ENCODE assay signal across 10 cellular contexts in the genomic region with DNA sequence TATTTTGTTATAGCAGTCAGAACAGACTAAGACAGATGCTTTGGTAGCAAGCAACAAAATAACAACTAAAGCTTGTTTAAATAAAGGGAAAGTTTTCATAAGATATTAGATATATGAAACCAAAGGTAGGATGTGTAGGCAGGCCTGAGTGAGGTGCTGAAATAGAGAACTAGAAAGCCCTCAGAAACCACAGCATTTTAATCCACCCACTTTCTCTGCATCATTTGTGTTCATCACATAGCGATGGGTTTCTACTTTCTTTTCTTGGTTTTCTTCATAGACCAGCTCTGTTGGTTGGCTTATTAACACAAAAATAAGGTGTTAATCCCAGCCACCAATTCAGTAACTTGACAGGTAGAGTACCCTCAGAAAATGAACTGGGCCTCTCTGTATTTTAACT. TPM values are rescaled to one million over a fixed set of nuclear protein-coding genes. Genes with fewer than 3 reads are reported as not detected.
DNase-seq lines count a peak whose midpoint lies in the region; ATAC-seq, FAIRE-seq and TF ChIP-seq lines count a peak whose summit lies in the region.
"Had no signal": no experiment of that assay in that cellular context is flagged by ENCODE, and none has a peak within 500 bp of the region (broad histone marks: within the 10 kb centered on the region; RNA-seq: fewer than 3 reads in every experiment).

No MANE protein-coding gene starts in this region.

- DNase-seq in GM12892 (ENCODE audit: insufficient read length), result no peak
- no peak for DNase-seq in SKM-1 treated with dmso at 0.1 percent for 144 hours (lab: John Stamatoyannopoulos, UW; ENCODE audit: unreplicated experiment)
- DNase-seq in DMS53 treated with DMSO at 0.1 percent for 48 hours (lab: John Stamatoyannopoulos, UW; ENCODE audit: unreplicated experiment), result no peak
- no peak for DNase-seq in NCI-H128 (lab: John Stamatoyannopoulos, UW; ENCODE audit: unreplicated experiment)
- no peak for DNase-seq in SHP77 treated with DMSO at 0.1 percent for 48 hours (lab: John Stamatoyannopoulos, UW)
- DNase-seq: IMR-90, mucosa of descending colon had no signal

- ATAC-seq in GM19324 (IDR thresholded peaks at IDR 0.05; ENCODE audit: low FRiP score, unreplicated experiment) (peak; percentile 99), HG02642 (IDR thresholded peaks at IDR 0.05; ENCODE audit: poor library complexity, unreplicated experiment) (peak; percentile 100), HG03439 (IDR thresholded peaks at IDR 0.05; ENCODE audit: unreplicated experiment) (peak; percentile 99)
- ATAC-seq: mucosa of descending colon had no signal

- no peak for TF ChIP-seq POLR2A in GM12892 (IDR thresholded peaks at IDR 0.05; ENCODE audit: low read depth, low read length)

- peak; percentile 90 for FAIRE-seq in GM12892 (lab: Jason Lieb, UNC)

RNA-seq across cellular contexts. Expression of a gene that starts 58.6 kb away (rescaled TPM):
- polyA plus RNA-seq in GM12892 (2012; ENCODE audit: missing spikeins), result 4,043 TPM
